ENCODE assay signal across 3 cellular contexts in genomic region chr6:10389739-10390494, GRCh38.
TF ChIP-seq lines count a peak whose summit lies in the region.

No MANE protein-coding gene starts in this region.

TF ChIP-seq in GM23338, 12 proteins besides CTCF, POLR2A, EP300 and RAD21 (continued from another document):
- TF ChIP-seq EZH2phosphoT487 (IDR thresholded peaks at IDR 0.05; ENCODE audit: unreplicated experiment): peak; percentile 57
- TF ChIP-seq NANOG (IDR thresholded peaks at IDR 0.05; ENCODE audit: borderline replicate concordance): no peak
- no peak for TF ChIP-seq ZNF114 (CRISPR knock-in tag; IDR thresholded peaks at IDR 0.05)
- no peak for TF ChIP-seq REST (IDR thresholded peaks at IDR 0.05; ENCODE audit: unreplicated experiment)
- no peak for TF ChIP-seq POLR2AphosphoS5 (IDR thresholded peaks at IDR 0.05; ENCODE audit: low read depth)

TF ChIP-seq in endothelial cell of umbilical vein, 7 proteins besides CTCF, POLR2A, EP300 and RAD21 (continued from another document):
- TF ChIP-seq MAX (IDR thresholded peaks at IDR 0.05; ENCODE audit: insufficient read depth, insufficient read length): no peak

TF ChIP-seq in neural cell, 6 proteins besides CTCF, POLR2A, EP300 and RAD21 (continued from another document):
- TF ChIP-seq TAF1 (IDR thresholded peaks at IDR 0.05; ENCODE audit: low read depth) (no peak), POLR2AphosphoS5 (IDR thresholded peaks at IDR 0.05) (peak; percentile 10), MXI1 (conservative IDR thresholded peaks at IDR 0.05; ENCODE audit: poor library complexity, severe bottlenecking) (no peak), SMC3 (conservative IDR thresholded peaks at IDR 0.05; ENCODE audit: poor library complexity) (no peak)
